Comparison of ENCODE assay signal across 23 cellular contexts in the genomic region with DNA sequence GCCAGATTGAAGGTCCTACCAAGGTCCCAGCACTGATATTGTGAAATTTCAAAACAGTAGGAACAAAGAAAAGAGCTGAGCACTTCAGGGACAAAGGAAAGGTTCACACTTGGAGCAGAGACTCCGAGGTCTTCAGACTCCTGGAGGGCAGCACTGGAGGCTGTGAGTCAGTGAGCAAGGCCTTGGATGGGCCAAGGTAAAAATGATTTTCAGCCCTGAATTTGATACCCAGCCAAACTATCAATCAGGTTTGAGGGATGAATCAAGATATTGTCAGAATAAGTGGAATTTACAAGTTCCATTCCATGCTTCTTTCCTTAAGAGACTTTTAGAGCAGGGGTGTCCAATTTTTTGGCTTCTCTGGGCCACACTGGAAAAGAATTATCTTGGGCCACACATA.
DNase-seq lines count a peak whose midpoint lies in the region; ATAC-seq, FAIRE-seq and TF ChIP-seq lines count a peak whose summit lies in the region.
"Had no signal": no experiment of that assay in that cellular context is flagged by ENCODE, and none has a peak within 500 bp of the region (broad histone marks: within the 10 kb centered on the region; RNA-seq: fewer than 3 reads in every experiment).

No MANE protein-coding gene starts in this region.

- peaks cover 11% of the 10 kb centered on the region for H3K9me3 ChIP-seq in HepG2 (ENCODE audit: low read length)
- H3K9me3 ChIP-seq in right lobe of liver: no peaks in the 10 kb centered on the region
- no peaks in the 10 kb centered on the region for H3K9me3 ChIP-seq in HEK293 (ENCODE audit: control insufficient read depth, insufficient read depth, low read depth, low read length)

- TF ChIP-seq POLR2A in HepG2 (IDR thresholded peaks at IDR 0.05; ENCODE audit: insufficient read depth in 1 of 2, low read depth in 2 of 2, low read length in 2 of 2) (no peak), right lobe of liver (IDR thresholded peaks at IDR 0.05) (no peak)

- in situ Hi-C loops in HepG2 (cut with HindIII; ENCODE audit: extremely low pct_ligation_motif_present, low pct_unique_long_range_greater_than_20kb): no loop called here

- CTCF ChIA-PET in HepG2 (lab: Yijun Ruan, JAX; ENCODE audit: low intra/inter-chr PET ratio, low total read pairs) (no interaction called here), HEK293 (lab: Yijun Ruan, JAX) (interaction anchor here (0.5 to 0.9 kb wide), 4 partner anchors 133 to 427 kb away, joined by 3 to 5 read pairs (median 4); no protein-coding TSS in a partner anchor)

- no peak for TF ChIP-seq RAD21 in HepG2 (CRISPR knock-in tag; IDR thresholded peaks at IDR 0.05)

- H3K4me2 ChIP-seq in HepG2 (ENCODE audit: low read depth, low read length): no peak overlapping the region
- H3K4me2 ChIP-seq: A549 had no signal

- WGBS in HepG2 (ENCODE audit: low lambda C conversion rate): 8% methylated on average over 1 of the region's 1 CpG
- WGBS in right lobe of liver (ENCODE audit: insufficient coverage, low coverage, low lambda C conversion rate, missing lambda C conversion rate): 56% methylated on average over 1 of the region's 1 CpG

- no peak for TF ChIP-seq EP300 in HepG2 (IDR thresholded peaks at IDR 0.05; ENCODE audit: low read depth in 2 of 2, low read length in 2 of 2)
- no peak for TF ChIP-seq EP300 in HepG2 (CRISPR knock-in tag; IDR thresholded peaks at IDR 0.05; ENCODE audit: borderline replicate concordance)

- peaks cover 34 to 62% of the 10 kb centered on the region in 2 donors for H3K27me3 Mint-ChIP-seq in effector memory CD8-positive, alpha-beta T cell
- peaks cover 32 to 59% (median 55%) of the 10 kb centered on the region in 3 donors for H3K27me3 Mint-ChIP-seq in immature natural killer cell (ENCODE audit: low read depth in 3 of 3)

- H3K27ac Mint-ChIP-seq in effector memory CD8-positive, alpha-beta T cell: peak overlapping the region in 1 of 2 donors; percentile 16
- peak overlapping the region in 1 of 6 donors; percentile 49 for H3K27ac Mint-ChIP-seq in immature natural killer cell
- H3K27ac Mint-ChIP-seq: B cell; CD4-positive, alpha-beta T cell; CD8-positive, alpha-beta T cell had no signal

- H3K4me1 Mint-ChIP-seq in effector memory CD8-positive, alpha-beta T cell (ENCODE audit: low read depth in 2 of 2): peaks cover 28 to 31% of the 10 kb centered on the region in 2 donors
- peaks cover 39 to 52% of the 10 kb centered on the region in 2 donors for H3K4me1 Mint-ChIP-seq in immature natural killer cell

- ATAC-seq in HepG2: no peak
- no peak for ATAC-seq in right lobe of liver
- no peak for ATAC-seq in effector memory CD8-positive, alpha-beta T cell (replicated peaks)
- ATAC-seq in GM21423 (IDR thresholded peaks at IDR 0.05; ENCODE audit: unreplicated experiment): no peak
- ATAC-seq: A549; CD8-positive, alpha-beta T cell had no signal

- H3K9me3 Mint-ChIP-seq in effector memory CD8-positive, alpha-beta T cell: peaks cover 0 to 4% of the 10 kb centered on the region in 2 donors
- H3K9me3 Mint-ChIP-seq in immature natural killer cell: peaks cover 8 to 25% (median 16%) of the 10 kb centered on the region in 6 donors

- DNase-seq in HepG2 (ENCODE audit: low spot score) (no peak), right lobe of liver (no peak), immature natural killer cell (no peak), NCI-H187 (lab: John Stamatoyannopoulos, UW) (no peak)
- DNase-seq in effector memory CD8-positive, alpha-beta T cell: no peak
- DNase-seq: AML-193; Caco-2; Calu3; CD4-positive, alpha-beta T cell; CD8-positive, alpha-beta T cell; DMS79 treated with DMSO at 0.1 percent for 48 hours; GF-D8 had no signal

- no peaks in the 10 kb centered on the region for H4K20me1 ChIP-seq in HepG2 (ENCODE audit: insufficient read depth, low read length)

- H3K27ac ChIP-seq in HepG2 (ENCODE audit: extremely low read length, insufficient read depth, low read length) (no peak overlapping the region), right lobe of liver (no peak overlapping the region), HEK293 (ENCODE audit: extremely low read depth, low read depth, low read length) (no peak overlapping the region)
- H3K27ac ChIP-seq: 22Rv1; A549; BLaER1 treated with 17β-estradiol and CSF1 and Interleukin-3, amounts not matched to agents 10 nM and 100 nM; C4-2B had no signal

- FAIRE-seq in HepG2 (lab: Jason Lieb, UNC): no peak
- FAIRE-seq: A549, D721Med, G401.6, GM12891, GM19239 had no signal

- H3K36me3 ChIP-seq in HepG2 (replicated peaks in 1 of 2; ENCODE audit: control insufficient read depth in 1 of 2, insufficient read depth in 2 of 2, low read length in 2 of 2) (no peaks in the 10 kb centered on the region), right lobe of liver (no peaks in the 10 kb centered on the region), HEK293 (ENCODE audit: control insufficient read depth in 2 of 2, insufficient read depth in 1 of 2, low read length in 2 of 2) (no peaks in the 10 kb centered on the region)

- H3K27me3 ChIP-seq in HepG2 (ENCODE audit: control insufficient read depth in 1 of 2, insufficient read depth in 2 of 2, low read length in 2 of 2) (peaks cover 0 to 22% of the 10 kb centered on the region in 2 experiments; a peak in 2 of 5 replicates), right lobe of liver (peaks cover 0 to 5% of the 10 kb centered on the region in 2 donors)

- intact Hi-C loops in HepG2 (cut with micrococcal nuclease; ENCODE audit: unreplicated experiment) (loop anchor here (5.0 to 10.0 kb wide), 2 partner anchors 53 to 96 kb away; no protein-coding TSS in a partner anchor), right lobe of liver (cut with DNase I) (loop anchor here (5.0 to 10.0 kb wide), 2 partner anchors 111 to 113 kb away; a partner anchor contains a TSS)

- POLR2A ChIA-PET in HepG2 (lab: Yijun Ruan, JAX): no interaction called here
- POLR2A ChIA-PET in HEK293 (lab: Yijun Ruan, JAX): no interaction called here

- no peak for TF ChIP-seq CTCF in HepG2 (CRISPR knock-in tag; IDR thresholded peaks at IDR 0.05)
- TF ChIP-seq CTCF in right lobe of liver (IDR thresholded peaks at IDR 0.05): no peak
- TF ChIP-seq CTCF in HEK293 (tag by site-specific recombination; IDR thresholded peaks at IDR 0.05): no peak

- H3K79me2 ChIP-seq in HepG2 (ENCODE audit: insufficient read depth, low read length): no peaks in the 10 kb centered on the region

- BruUV-seq in HepG2 (replicated peaks; lab: Mats Ljungman, UMichigan): no TSS peak

- H3K4me3 Mint-ChIP-seq in effector memory CD8-positive, alpha-beta T cell: peak overlapping the region; percentile 2 to 36
- peak overlapping the region in 4 of 5 donors; percentile 20 to 70 (median 46) for H3K4me3 Mint-ChIP-seq in immature natural killer cell
- H3K4me3 Mint-ChIP-seq: B cell; CD8-positive, alpha-beta T cell had no signal

- H3K4me1 ChIP-seq in HepG2 (ENCODE audit: insufficient read depth, low read length): peaks cover 26% of the 10 kb centered on the region
- H3K4me1 ChIP-seq in right lobe of liver: no peaks in the 10 kb centered on the region
- H3K4me1 ChIP-seq in HEK293 (ENCODE audit: control insufficient read depth, insufficient read depth, low read length): no peaks in the 10 kb centered on the region
- H3K4me1 ChIP-seq: A549, Caco-2 had no signal

- no peak overlapping the region for H2AFZ ChIP-seq in HepG2 (ENCODE audit: low read length)

- peaks cover 2% of the 10 kb centered on the region for H3K36me3 Mint-ChIP-seq in effector memory CD8-positive, alpha-beta T cell (ENCODE audit: insufficient read depth)
- peaks cover 0 to 3% (median 0%) of the 10 kb centered on the region in 3 donors for H3K36me3 Mint-ChIP-seq in immature natural killer cell
- H3K36me3 Mint-ChIP-seq: CD8-positive, alpha-beta T cell had no signal

- H3K4me3 ChIP-seq in HepG2 (replicated peaks in 1 of 3; ENCODE audit: insufficient read depth in 1 of 3, low read depth in 2 of 3, low read length in 3 of 3): no peak overlapping the region
- no peak overlapping the region for H3K4me3 ChIP-seq in right lobe of liver
- no peak overlapping the region for H3K4me3 ChIP-seq in HEK293 (ENCODE audit: low read depth, low read length)
- H3K4me3 ChIP-seq: A549; BLaER1 treated with 17β-estradiol and CSF1 and Interleukin-3, amounts not matched to agents 10 nM and 100 nM had no signal

- H3K9ac ChIP-seq in HepG2 (ENCODE audit: insufficient read depth, low read depth, low read length): no peak overlapping the region
- H3K9ac ChIP-seq: BLaER1 treated with 17β-estradiol and CSF1 and Interleukin-3, amounts not matched to agents 10 nM and 100 nM had no signal

TF ChIP-seq in HepG2, 621 proteins besides CTCF, POLR2A, EP300 and RAD21 (continues in another document):
- TF ChIP-seq ZNF326 (CRISPR knock-in tag; IDR thresholded peaks at IDR 0.05; ENCODE audit: borderline replicate concordance) (no peak), SP4 (CRISPR knock-in tag; IDR thresholded peaks at IDR 0.05) (no peak), ZNF10 (CRISPR knock-in tag; IDR thresholded peaks at IDR 0.05; ENCODE audit: borderline replicate concordance, low read depth) (no peak), ZFP1 (CRISPR knock-in tag; IDR thresholded peaks at IDR 0.05) (peak; percentile 98), PHF8 (CRISPR knock-in tag; IDR thresholded peaks at IDR 0.05) (no peak), SP1 (IDR thresholded peaks at IDR 0.05) (no peak), SP1 (CRISPR knock-in tag; IDR thresholded peaks at IDR 0.05) (no peak)

TF ChIP-seq in HEK293, 187 proteins besides CTCF, POLR2A, EP300 and RAD21:
- TF ChIP-seq GFI1B (tag by site-specific recombination; IDR thresholded peaks at IDR 0.05): no peak
- TF ChIP-seq ZNF555 (tag by site-specific recombination; conservative IDR thresholded peaks at IDR 0.05): no peak
- TF ChIP-seq SETDB1 (IDR thresholded peaks at IDR 0.05; ENCODE audit: insufficient read length, low read length): peak; percentile 17
